In genomic region chr3:66138336-66139234, GRCh38 we compare ENCODE assay signal across 8 cellular contexts.
DNase-seq lines count a peak whose midpoint lies in the region; ATAC-seq and TF ChIP-seq lines count a peak whose summit lies in the region.

No MANE protein-coding gene starts in this region.

- intact Hi-C loops in natural killer cell (cut with micrococcal nuclease) = no loop called here

- no peak for TF ChIP-seq POLR2A in gastroesophageal sphincter (IDR thresholded peaks at IDR 0.05)

- H3K4me3 ChIP-seq in WERI-Rb-1 (ENCODE audit: low read depth, low read length) (no peak overlapping the region), gastroesophageal sphincter (no peak overlapping the region)

- H3K9me3 ChIP-seq in WERI-Rb-1 (ENCODE audit: severe bottlenecking) (no peaks in the 10 kb centered on the region), gastroesophageal sphincter (no peaks in the 10 kb centered on the region)

- H3K36me3 Mint-ChIP-seq in natural killer cell = no peaks in the 10 kb centered on the region
- H3K36me3 Mint-ChIP-seq in effector memory CD8-positive, alpha-beta T cell (ENCODE audit: insufficient read depth) = no peaks in the 10 kb centered on the region

- no peaks in the 10 kb centered on the region for H3K9me3 Mint-ChIP-seq in natural killer cell
- H3K9me3 Mint-ChIP-seq in effector memory CD8-positive, alpha-beta T cell = no peaks in the 10 kb centered on the region

- TF ChIP-seq CTCF in WERI-Rb-1 (IDR thresholded peaks at IDR 0.05; ENCODE audit: low read depth, low read length) = peak; percentile 89
- TF ChIP-seq CTCF in gastroesophageal sphincter (IDR thresholded peaks at IDR 0.05) = peak; percentile 47 to 83 (median 70)
- no peak for TF ChIP-seq CTCF in natural killer cell (IDR thresholded peaks at IDR 0.05)

- ATAC-seq in GM19395 (IDR thresholded peaks at IDR 0.05; ENCODE audit: unreplicated experiment) = peak; percentile 58
- ATAC-seq in gastroesophageal sphincter = peak; percentile 69
- no peak for ATAC-seq in natural killer cell
- ATAC-seq in effector memory CD8-positive, alpha-beta T cell (replicated peaks) = no peak

- no peak for TF ChIP-seq EP300 in gastroesophageal sphincter (IDR thresholded peaks at IDR 0.05)

- H3K4me3 Mint-ChIP-seq in natural killer cell = no peak overlapping the region
- no peak overlapping the region for H3K4me3 Mint-ChIP-seq in effector memory CD8-positive, alpha-beta T cell

- H3K27me3 ChIP-seq in WERI-Rb-1 (ENCODE audit: insufficient read depth, low read depth, severe bottlenecking) (no peaks in the 10 kb centered on the region), gastroesophageal sphincter (no peaks in the 10 kb centered on the region)

- no peak overlapping the region for H3K27ac Mint-ChIP-seq in natural killer cell
- H3K27ac Mint-ChIP-seq in effector memory CD8-positive, alpha-beta T cell = no peak overlapping the region

- 6 to 15% methylated on average over 5 to 6 of the region's 6 CpGs for WGBS in gastroesophageal sphincter (ENCODE audit: low coverage in 1 of 2), 2 donors

- no peaks in the 10 kb centered on the region for H3K4me1 Mint-ChIP-seq in natural killer cell
- H3K4me1 Mint-ChIP-seq in effector memory CD8-positive, alpha-beta T cell (ENCODE audit: low read depth in 2 of 2) = no peaks in the 10 kb centered on the region

- H3K27me3 Mint-ChIP-seq in natural killer cell (ENCODE audit: low read depth in 2 of 2) = peaks cover 0 to 6% of the 10 kb centered on the region in 2 donors
- peaks cover 18 to 35% of the 10 kb centered on the region in 2 donors for H3K27me3 Mint-ChIP-seq in effector memory CD8-positive, alpha-beta T cell

- H3K27ac ChIP-seq in WERI-Rb-1 (no peak overlapping the region), gastroesophageal sphincter (no peak overlapping the region)

- DNase-seq in COR-L47 (lab: John Stamatoyannopoulos, UW) = peak; percentile 31
- DNase-seq in NCI-H1694 (lab: John Stamatoyannopoulos, UW) = peak; percentile 47
- DNase-seq in WERI-Rb-1 = peak; percentile 73
- peak; percentile 57 for DNase-seq in pons (ENCODE audit: low spot score)
- DNase-seq in natural killer cell = no peak
- no peak for DNase-seq in effector memory CD8-positive, alpha-beta T cell

- H3K36me3 ChIP-seq in WERI-Rb-1 = no peaks in the 10 kb centered on the region
- no peaks in the 10 kb centered on the region for H3K36me3 ChIP-seq in gastroesophageal sphincter

- H3K4me1 ChIP-seq in gastroesophageal sphincter = peaks cover 0 to 3% (median 0%) of the 10 kb centered on the region in 3 donors

Comparison
In these comparisons a context has a peak if more than half of its experiments do, and no peak if none do; other contexts are left out.
1. DNase-seq: peak in COR-L47 (single experiment), NCI-H1694 (single experiment), WERI-Rb-1 (single experiment) and pons (single experiment); none in natural killer cell (single experiment) and effector memory CD8-positive, alpha-beta T cell (0 of 3).
2. ATAC-seq: peak in GM19395 (single experiment) and gastroesophageal sphincter (single experiment); none in natural killer cell (0 of 3) and effector memory CD8-positive, alpha-beta T cell (single experiment).